ENCODE assay signal across 8 cellular contexts in the genomic region with DNA sequence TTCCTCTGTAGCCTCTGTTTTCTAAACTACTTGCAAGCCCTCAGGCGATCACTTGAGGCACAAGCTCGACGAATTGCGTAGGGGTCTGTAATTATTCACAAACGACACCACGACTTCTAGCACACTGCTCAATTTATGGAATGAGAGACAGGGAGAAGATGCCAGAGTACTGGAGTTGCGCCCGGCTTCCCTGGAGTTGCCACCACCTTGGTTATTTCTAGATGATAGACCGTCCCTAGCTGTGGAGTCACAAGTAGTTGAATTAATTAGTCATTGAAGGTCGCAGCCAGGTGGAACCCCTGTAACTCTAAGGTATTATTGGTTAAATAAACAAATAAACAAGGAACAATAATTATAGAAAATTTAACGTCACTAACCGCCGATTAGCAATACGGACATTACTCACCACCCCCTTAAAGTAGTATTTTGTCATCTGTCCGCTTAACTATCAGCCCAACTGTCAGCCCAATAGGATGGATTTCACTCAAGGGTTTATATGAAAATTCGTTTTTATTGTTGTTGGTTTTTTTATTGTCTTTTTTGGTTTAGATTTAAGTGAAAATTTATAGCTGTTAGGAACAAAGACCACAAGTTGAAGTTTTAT. TPM values are rescaled to one million over a fixed set of nuclear protein-coding genes. Genes with fewer than 3 reads are reported as not detected.
DNase-seq lines count a peak whose midpoint lies in the region; ATAC-seq and TF ChIP-seq lines count a peak whose summit lies in the region.

No MANE protein-coding gene starts in this region.

- peaks cover 30% of the 10 kb centered on the region for H3K36me3 Mint-ChIP-seq in effector memory CD8-positive, alpha-beta T cell (ENCODE audit: insufficient read depth)
- H3K36me3 Mint-ChIP-seq in natural killer cell = peaks cover 26% of the 10 kb centered on the region

- H3K4me1 ChIP-seq in BLaER1 = peaks cover 42% of the 10 kb centered on the region

- peak; percentile 0 for ATAC-seq in GM19463 (IDR thresholded peaks at IDR 0.05; ENCODE audit: unreplicated experiment)
- no peak for ATAC-seq in effector memory CD8-positive, alpha-beta T cell (replicated peaks)
- ATAC-seq in natural killer cell = no peak
- no peak for ATAC-seq in GM21529 (IDR thresholded peaks at IDR 0.05; ENCODE audit: unreplicated experiment)
- no peak for ATAC-seq in GM18519 (IDR thresholded peaks at IDR 0.05; ENCODE audit: low FRiP score, unreplicated experiment)

- peak overlapping the region; percentile 96 for H3K9ac ChIP-seq in BLaER1

- DNase-seq in NOMO-1 treated with DMSO at 0.1 percent for 48 hours (lab: John Stamatoyannopoulos, UW; ENCODE audit: unreplicated experiment) (peak; percentile 31), natural killer cell (no peak), DMS114 treated with DMSO at 0.1 percent for 48 hours (lab: John Stamatoyannopoulos, UW; ENCODE audit: unreplicated experiment) (no peak)
- DNase-seq in effector memory CD8-positive, alpha-beta T cell = no peak

- peaks cover 26 to 46% of the 10 kb centered on the region in 2 donors for H3K4me1 Mint-ChIP-seq in effector memory CD8-positive, alpha-beta T cell (ENCODE audit: low read depth in 2 of 2)
- peaks cover 40 to 43% of the 10 kb centered on the region in 2 donors for H3K4me1 Mint-ChIP-seq in natural killer cell

- no peaks in the 10 kb centered on the region for H3K27me3 Mint-ChIP-seq in effector memory CD8-positive, alpha-beta T cell
- no peaks in the 10 kb centered on the region for H3K27me3 Mint-ChIP-seq in natural killer cell (ENCODE audit: low read depth in 2 of 2)

- H3K4me3 Mint-ChIP-seq in effector memory CD8-positive, alpha-beta T cell = peak overlapping the region; percentile 92 to 93
- H3K4me3 Mint-ChIP-seq in natural killer cell = peak overlapping the region; percentile 95

- H3K9me3 ChIP-seq in BLaER1 = peaks cover 34% of the 10 kb centered on the region

- peak overlapping the region; percentile 98 for H3K27ac ChIP-seq in BLaER1

- no peaks in the 10 kb centered on the region for H4K20me1 ChIP-seq in BLaER1

- peak overlapping the region; percentile 90 for H3K4me3 ChIP-seq in BLaER1

- H3K4me2 ChIP-seq in BLaER1 = peak overlapping the region; percentile 88

- TF ChIP-seq CTCF in natural killer cell (IDR thresholded peaks at IDR 0.05) = no peak

- intact Hi-C loops in natural killer cell (cut with micrococcal nuclease) = loop anchor here (2.0 to 5.0 kb wide), 4 partner anchors 52 to 867 kb away; partner anchors contain the start of genes CMC1 and SLC4A7

- H3K36me3 ChIP-seq in BLaER1 = peaks cover 25% of the 10 kb centered on the region

- H3K27me3 ChIP-seq in BLaER1 = no peaks in the 10 kb centered on the region

- H3K27ac Mint-ChIP-seq in effector memory CD8-positive, alpha-beta T cell = peak overlapping the region; percentile 99
- peak overlapping the region; percentile 93 to 95 for H3K27ac Mint-ChIP-seq in natural killer cell

- no peaks in the 10 kb centered on the region for H3K9me3 Mint-ChIP-seq in effector memory CD8-positive, alpha-beta T cell
- peaks cover 2 to 4% of the 10 kb centered on the region in 2 donors for H3K9me3 Mint-ChIP-seq in natural killer cell

RNA-seq across cellular contexts. Expression of gene AZI2, which starts 0.9 kb away (rescaled TPM):
- 10 to 100 TPM; 29.3 to 38.6 (median 32.0) TPM for total RNA-seq in natural killer cell

RNA-seq across cellular contexts. Expression of gene ZCWPW2, which starts 1.0 kb away (rescaled TPM):
- under 1 TPM in 1 of 3 donors, not detected in 2; 0.43 TPM for total RNA-seq in natural killer cell
